2 cellular contexts compared by ENCODE assay signal in the genomic region with DNA sequence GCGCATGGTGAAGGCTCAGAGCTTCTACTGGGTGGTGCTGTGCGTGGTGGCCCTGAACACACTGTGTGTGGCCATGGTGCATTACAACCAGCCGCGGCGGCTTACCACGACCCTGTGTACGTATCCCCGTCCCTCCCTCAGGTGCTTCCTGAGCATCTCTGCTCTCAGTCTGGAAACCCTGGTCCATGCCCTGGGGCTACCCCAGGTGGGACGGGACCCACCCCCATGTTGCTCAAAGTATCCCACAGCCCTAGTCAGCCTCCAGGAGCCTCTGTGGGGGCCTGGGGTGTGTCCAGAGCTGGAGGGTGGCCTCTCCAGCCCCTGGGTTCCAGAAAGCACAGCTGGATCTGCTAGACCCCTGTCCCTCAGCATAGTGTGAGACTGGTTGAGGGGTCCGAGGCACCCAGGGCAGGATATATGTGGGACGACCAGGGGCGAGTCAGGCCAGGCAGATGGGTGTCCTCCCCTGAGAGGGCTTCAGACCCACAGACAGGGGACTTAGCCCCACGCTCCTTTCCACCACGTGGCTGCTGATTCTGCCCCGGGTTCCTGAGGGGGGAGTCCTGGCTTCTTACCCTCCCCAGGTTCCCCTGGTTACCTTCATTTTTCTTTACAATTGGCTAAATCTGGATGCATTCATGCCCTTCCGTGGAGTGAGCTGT.
TF ChIP-seq lines count a peak whose summit lies in the region.

No MANE protein-coding gene starts in this region.

TF ChIP-seq in SK-N-SH, 30 proteins besides CTCF, POLR2A, EP300 and RAD21 (continued from another document):
- TF ChIP-seq NFIC (IDR thresholded peaks at IDR 0.05; ENCODE audit: borderline replicate concordance), result no peak
- TF ChIP-seq FOXM1 (IDR thresholded peaks at IDR 0.05; ENCODE audit: low read depth), result no peak
- TF ChIP-seq RFX5 (IDR thresholded peaks at IDR 0.05; ENCODE audit: low read length), result no peak

TF ChIP-seq in SK-N-SH treated with all-trans-retinoic acid at 6 μM for 48 hours, 23 proteins besides CTCF, POLR2A, EP300 and RAD21 (continued from another document):
- no peak for TF ChIP-seq BACH2 (CRISPR knock-in tag; IDR thresholded peaks at IDR 0.05; ENCODE audit: borderline replicate concordance)
- TF ChIP-seq ARNTL (CRISPR knock-in tag; IDR thresholded peaks at IDR 0.05; ENCODE audit: borderline replicate concordance, low read depth), result no peak
- no peak for TF ChIP-seq ZNF565 (CRISPR knock-in tag; conservative IDR thresholded peaks at IDR 0.05; ENCODE audit: low read depth)
- TF ChIP-seq, protein P1, sequence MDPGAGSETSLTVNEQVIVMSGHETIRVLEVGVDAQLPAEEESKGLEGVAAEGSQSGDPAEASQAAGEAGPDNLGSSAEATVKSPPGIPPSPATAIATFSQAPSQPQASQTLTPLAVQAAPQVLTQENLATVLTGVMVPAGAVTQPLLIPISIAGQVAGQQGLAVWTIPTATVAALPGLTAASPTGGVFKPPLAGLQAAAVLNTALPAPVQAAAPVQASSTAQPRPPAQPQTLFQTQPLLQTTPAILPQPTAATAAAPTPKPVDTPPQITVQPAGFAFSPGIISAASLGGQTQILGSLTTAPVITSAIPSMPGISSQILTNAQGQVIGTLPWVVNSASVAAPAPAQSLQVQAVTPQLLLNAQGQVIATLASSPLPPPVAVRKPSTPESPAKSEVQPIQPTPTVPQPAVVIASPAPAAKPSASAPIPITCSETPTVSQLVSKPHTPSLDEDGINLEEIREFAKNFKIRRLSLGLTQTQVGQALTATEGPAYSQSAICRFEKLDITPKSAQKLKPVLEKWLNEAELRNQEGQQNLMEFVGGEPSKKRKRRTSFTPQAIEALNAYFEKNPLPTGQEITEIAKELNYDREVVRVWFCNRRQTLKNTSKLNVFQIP (CRISPR knock-in tag; IDR thresholded peaks at IDR 0.05; ENCODE audit: borderline replicate concordance, low read depth), result no peak
- TF ChIP-seq, protein P2, sequence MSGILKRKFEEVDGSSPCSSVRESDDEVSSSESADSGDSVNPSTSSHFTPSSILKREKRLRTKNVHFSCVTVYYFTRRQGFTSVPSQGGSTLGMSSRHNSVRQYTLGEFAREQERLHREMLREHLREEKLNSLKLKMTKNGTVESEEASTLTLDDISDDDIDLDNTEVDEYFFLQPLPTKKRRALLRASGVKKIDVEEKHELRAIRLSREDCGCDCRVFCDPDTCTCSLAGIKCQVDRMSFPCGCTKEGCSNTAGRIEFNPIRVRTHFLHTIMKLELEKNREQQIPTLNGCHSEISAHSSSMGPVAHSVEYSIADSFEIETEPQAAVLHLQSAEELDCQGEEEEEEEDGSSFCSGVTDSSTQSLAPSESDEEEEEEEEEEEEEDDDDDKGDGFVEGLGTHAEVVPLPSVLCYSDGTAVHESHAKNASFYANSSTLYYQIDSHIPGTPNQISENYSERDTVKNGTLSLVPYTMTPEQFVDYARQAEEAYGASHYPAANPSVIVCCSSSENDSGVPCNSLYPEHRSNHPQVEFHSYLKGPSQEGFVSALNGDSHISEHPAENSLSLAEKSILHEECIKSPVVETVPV (CRISPR knock-in tag; IDR thresholded peaks at IDR 0.05), result no peak
- TF ChIP-seq, protein P3, sequence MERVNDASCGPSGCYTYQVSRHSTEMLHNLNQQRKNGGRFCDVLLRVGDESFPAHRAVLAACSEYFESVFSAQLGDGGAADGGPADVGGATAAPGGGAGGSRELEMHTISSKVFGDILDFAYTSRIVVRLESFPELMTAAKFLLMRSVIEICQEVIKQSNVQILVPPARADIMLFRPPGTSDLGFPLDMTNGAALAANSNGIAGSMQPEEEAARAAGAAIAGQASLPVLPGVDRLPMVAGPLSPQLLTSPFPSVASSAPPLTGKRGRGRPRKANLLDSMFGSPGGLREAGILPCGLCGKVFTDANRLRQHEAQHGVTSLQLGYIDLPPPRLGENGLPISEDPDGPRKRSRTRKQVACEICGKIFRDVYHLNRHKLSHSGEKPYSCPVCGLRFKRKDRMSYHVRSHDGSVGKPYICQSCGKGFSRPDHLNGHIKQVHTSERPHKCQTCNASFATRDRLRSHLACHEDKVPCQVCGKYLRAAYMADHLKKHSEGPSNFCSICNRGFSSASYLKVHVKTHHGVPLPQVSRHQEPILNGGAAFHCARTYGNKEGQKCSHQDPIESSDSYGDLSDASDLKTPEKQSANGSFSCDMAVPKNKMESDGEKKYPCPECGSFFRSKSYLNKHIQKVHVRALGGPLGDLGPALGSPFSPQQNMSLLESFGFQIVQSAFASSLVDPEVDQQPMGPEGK (CRISPR knock-in tag; IDR thresholded peaks at IDR 0.05; ENCODE audit: borderline replicate concordance), result no peak
- TF ChIP-seq GLIS3 (CRISPR knock-in tag; IDR thresholded peaks at IDR 0.05), result no peak
- TF ChIP-seq SNAI2 (CRISPR knock-in tag; IDR thresholded peaks at IDR 0.05), result no peak
TF ChIP-seq in SK-N-SH treated with all-trans-retinoic acid at 6 μM for 48 hours: peak in this region for 0.
